ENCODE assay signal across 22 cellular contexts in the genomic region with DNA sequence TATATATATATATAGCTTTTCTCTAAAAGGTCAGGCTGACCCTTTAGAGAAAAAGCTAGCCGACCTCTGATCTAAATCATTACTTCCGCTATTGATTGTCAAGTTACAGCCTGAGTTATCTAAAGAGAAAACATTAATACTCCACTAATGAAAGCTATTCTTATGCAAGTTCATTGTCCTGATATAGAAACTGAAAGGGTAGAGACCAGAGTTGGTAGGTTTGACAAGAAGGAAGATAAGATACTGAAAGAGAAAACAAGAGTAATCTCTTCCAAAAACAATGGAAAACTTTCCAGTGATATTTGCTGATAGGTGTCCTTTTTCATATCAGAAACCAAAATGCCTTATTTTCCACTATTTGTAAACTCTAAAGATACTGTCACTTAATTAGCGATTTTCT.
DNase-seq lines count a peak whose midpoint lies in the region; ATAC-seq, FAIRE-seq and TF ChIP-seq lines count a peak whose summit lies in the region.
"Had no signal": no experiment of that assay in that cellular context is flagged by ENCODE, and none has a peak within 500 bp of the region (broad histone marks: within the 10 kb centered on the region; RNA-seq: fewer than 3 reads in every experiment).

No MANE protein-coding gene starts in this region.

- BruUV-seq in HepG2 (replicated peaks; lab: Mats Ljungman, UMichigan), result no TSS peak

- no peak for TF ChIP-seq POLR2A in HepG2 (IDR thresholded peaks at IDR 0.05; ENCODE audit: insufficient read depth in 1 of 2, low read depth in 2 of 2, low read length in 2 of 2)

- TF ChIP-seq CTCF in liver (IDR thresholded peaks at IDR 0.05; ENCODE audit: low read depth, low read length, missing input control) (no peak), HepG2 (CRISPR knock-in tag; IDR thresholded peaks at IDR 0.05) (no peak)

- POLR2A ChIA-PET in HepG2 (lab: Yijun Ruan, JAX) (no interaction called here), HEK293T (lab: Yijun Ruan, JAX) (no interaction called here)

- no peak overlapping the region for H2AFZ ChIP-seq in HepG2 (ENCODE audit: low read length)

- no peaks in the 10 kb centered on the region for H3K79me2 ChIP-seq in HepG2 (ENCODE audit: insufficient read depth, low read length)

- H4K20me1 ChIP-seq in HepG2 (ENCODE audit: insufficient read depth, low read length), result no peaks in the 10 kb centered on the region

- in situ Hi-C loops in HepG2 (cut with HindIII; ENCODE audit: extremely low pct_ligation_motif_present, low pct_unique_long_range_greater_than_20kb), result no loop called here

- ATAC-seq in HepG2 (no peak), HG02973 (IDR thresholded peaks at IDR 0.05; ENCODE audit: unreplicated experiment) (peak; percentile 83)
- no peak for ATAC-seq in activated naive CD4-positive, alpha-beta T cell treated with anti-CD3 and anti-CD28 coated beads, Interleukin-2, amount 50 U/mL, for 72 hours
- ATAC-seq: activated T-cell treated with anti-CD3 and anti-CD28 coated beads, Interleukin-2, amount 50 U/mL, for 72 hours; left cardiac atrium; stimulated activated naive B cell treated with anti-CD40 and anti-IgM and Interleukin-4, amounts not matched to agents 10 μg/mL and 1 μg/mL and 100 μg/mL, for 72 hours had no signal

- H3K9ac ChIP-seq in liver (ENCODE audit: low read depth in 1 of 2, low read length in 2 of 2) (no peak overlapping the region), HepG2 (ENCODE audit: insufficient read depth, low read depth, low read length) (no peak overlapping the region)

- no peak for TF ChIP-seq RAD21 in liver (IDR thresholded peaks at IDR 0.05)
- TF ChIP-seq RAD21 in HepG2 (CRISPR knock-in tag; IDR thresholded peaks at IDR 0.05), result no peak

- H3K27me3 Mint-ChIP-seq in T-helper 2 cell treated with Interferon-gamma antibody and Interleukin-4, amounts not matched to agents 5 μg/mL and 100 μg/mL, for 36 hours (ENCODE audit: low read depth), result no peaks in the 10 kb centered on the region
- H3K27me3 Mint-ChIP-seq: stimulated activated naive B cell treated with anti-CD40 and anti-IgM and Interleukin-4, amounts not matched to agents 10 μg/mL and 1 μg/mL and 100 μg/mL, for 72 hours had no signal

- H3K4me3 ChIP-seq in liver (ENCODE audit: low read depth in 1 of 3, low read length in 3 of 3) (no peak overlapping the region), HepG2 (replicated peaks in 1 of 3; ENCODE audit: insufficient read depth in 1 of 3, low read depth in 2 of 3, low read length in 3 of 3) (no peak overlapping the region)
- H3K4me3 ChIP-seq: SJCRH30, upper lobe of left lung had no signal

- no peak for DNase-seq in HepG2 (ENCODE audit: low spot score)
- DNase-seq in T-helper 2 cell treated with Interferon-gamma antibody and Interleukin-4, amounts not matched to agents 5 μg/mL and 100 μg/mL, for 36 hours (ENCODE audit: low spot score), result no peak
- DNase-seq in RCC 7860 (ENCODE audit: low spot score), result no peak
- DNase-seq in iPS-NIHi11 (ENCODE audit: low spot score), result no peak
- no peak for DNase-seq in HEK293T (ENCODE audit: extremely low spot score)
- DNase-seq in activated naive CD4-positive, alpha-beta T cell treated with anti-CD3 and anti-CD28 coated beads, Interleukin-2, amount 50 U/mL, for 72 hours (ENCODE audit: low spot score in 2 of 2), result no peak
- DNase-seq: activated CD4-positive, alpha-beta T cell treated with anti-CD3 and anti-CD28 coated beads for 48 hours; activated T-cell treated with anti-CD3 and anti-CD28 coated beads, Interleukin-2, amount 50 U/mL, for 72 hours; amniotic stem cell; Caco-2; HFFc6; left cardiac atrium; NCI-H187; NCI-H446 treated with DMSO at 0.1 percent for 48 hours; posterior cingulate gyrus; SJCRH30; stimulated activated naive B cell treated with anti-CD40 and anti-IgM and Interleukin-4, amounts not matched to agents 10 μg/mL and 1 μg/mL and 100 μg/mL, for 72 hours; T-helper 9 cell; upper lobe of left lung had no signal

- H3K4me1 ChIP-seq in liver (ENCODE audit: control insufficient read depth in 4 of 4, insufficient read depth in 4 of 4, low read length in 3 of 4), result peaks cover 0 to 27% (median 20%) of the 10 kb centered on the region in 4 donors
- no peaks in the 10 kb centered on the region for H3K4me1 ChIP-seq in HepG2 (ENCODE audit: insufficient read depth, low read length)
- H3K4me1 ChIP-seq: SJCRH30 had no signal

- H3K27ac Mint-ChIP-seq in T-helper 2 cell treated with Interferon-gamma antibody and Interleukin-4, amounts not matched to agents 5 μg/mL and 100 μg/mL, for 36 hours, result peak overlapping the region; percentile 69
- H3K27ac Mint-ChIP-seq in activated naive CD4-positive, alpha-beta T cell treated with anti-CD3 and anti-CD28 coated beads, Interleukin-2, amount 50 U/mL, for 72 hours, result no peak overlapping the region
- H3K27ac Mint-ChIP-seq: activated T-cell treated with anti-CD3 and anti-CD28 coated beads, Interleukin-2, amount 50 U/mL, for 72 hours; HFFc6; stimulated activated naive B cell treated with anti-CD40 and anti-IgM and Interleukin-4, amounts not matched to agents 10 μg/mL and 1 μg/mL and 100 μg/mL, for 72 hours had no signal

- H3K4me3 Mint-ChIP-seq in T-helper 2 cell treated with Interferon-gamma antibody and Interleukin-4, amounts not matched to agents 5 μg/mL and 100 μg/mL, for 36 hours, result peak overlapping the region; percentile 39
- H3K4me3 Mint-ChIP-seq: activated T-cell treated with anti-CD3 and anti-CD28 coated beads, Interleukin-2, amount 50 U/mL, for 72 hours; HFFc6; stimulated activated naive B cell treated with anti-CD40 and anti-IgM and Interleukin-4, amounts not matched to agents 10 μg/mL and 1 μg/mL and 100 μg/mL, for 72 hours had no signal

- FAIRE-seq in HepG2 (lab: Jason Lieb, UNC) (no peak), RCC 7860 (lab: Jason Lieb, UNC) (no peak)
- FAIRE-seq: G401.6 had no signal

- peaks cover 16% of the 10 kb centered on the region for H3K4me1 Mint-ChIP-seq in T-helper 2 cell treated with Interferon-gamma antibody and Interleukin-4, amounts not matched to agents 5 μg/mL and 100 μg/mL, for 36 hours (ENCODE audit: low read depth)

- no peak overlapping the region for H3K4me2 ChIP-seq in HepG2 (ENCODE audit: low read depth, low read length)

- H3K9me3 ChIP-seq in liver (ENCODE audit: control insufficient read depth in 4 of 4, low read length in 3 of 4) (no peaks in the 10 kb centered on the region), HepG2 (ENCODE audit: low read length) (no peaks in the 10 kb centered on the region)
- H3K9me3 ChIP-seq: Caco-2, SJCRH30, upper lobe of left lung had no signal

- H3K36me3 ChIP-seq in liver (ENCODE audit: control insufficient read depth in 4 of 4, insufficient read depth in 3 of 4, low read depth in 1 of 4, low read length in 3 of 4), result no peaks in the 10 kb centered on the region
- no peaks in the 10 kb centered on the region for H3K36me3 ChIP-seq in HepG2 (replicated peaks in 1 of 2; ENCODE audit: control insufficient read depth in 1 of 2, insufficient read depth in 2 of 2, low read length in 2 of 2)
- H3K36me3 ChIP-seq: SJCRH30, upper lobe of left lung had no signal

- H3K27ac ChIP-seq in liver (ENCODE audit: low read depth in 1 of 2, low read length in 2 of 2) (no peak overlapping the region), HepG2 (ENCODE audit: extremely low read length, insufficient read depth, low read length) (no peak overlapping the region)
- H3K27ac ChIP-seq: SJCRH30 had no signal

- no peak for TF ChIP-seq EP300 in HepG2 (IDR thresholded peaks at IDR 0.05; ENCODE audit: low read depth in 2 of 2, low read length in 2 of 2)
- no peak for TF ChIP-seq EP300 in HepG2 (CRISPR knock-in tag; IDR thresholded peaks at IDR 0.05; ENCODE audit: borderline replicate concordance)

- peaks cover 18% of the 10 kb centered on the region for H3K9me3 Mint-ChIP-seq in T-helper 2 cell treated with Interferon-gamma antibody and Interleukin-4, amounts not matched to agents 5 μg/mL and 100 μg/mL, for 36 hours
- peaks cover 5 to 8% of the 10 kb centered on the region in 2 donors for H3K9me3 Mint-ChIP-seq in activated naive CD4-positive, alpha-beta T cell treated with anti-CD3 and anti-CD28 coated beads, Interleukin-2, amount 50 U/mL, for 72 hours
- H3K9me3 Mint-ChIP-seq: HFFc6 had no signal

- H3K27me3 ChIP-seq in liver (ENCODE audit: control insufficient read depth in 4 of 4, insufficient read depth in 4 of 4, low read length in 3 of 4) (no peaks in the 10 kb centered on the region), HepG2 (ENCODE audit: control insufficient read depth in 1 of 2, insufficient read depth in 2 of 2, low read length in 2 of 2) (peaks cover 3 to 4% of the 10 kb centered on the region in 2 experiments; a peak in 2 of 5 replicates)
- H3K27me3 ChIP-seq: upper lobe of left lung had no signal

- CTCF ChIA-PET in HepG2 (lab: Yijun Ruan, JAX; ENCODE audit: low intra/inter-chr PET ratio, low total read pairs) (no interaction called here), HEK293T (lab: Yijun Ruan, JAX) (interaction anchor here (0.6 kb wide), 1 partner anchor 35 kb away, joined by 4 read pairs; no protein-coding TSS in a partner anchor)

- 35% methylated on average over 3 of the region's 3 CpGs for WGBS in liver
- 3% methylated on average over 3 of the region's 3 CpGs for WGBS in HepG2 (ENCODE audit: low lambda C conversion rate)

- H3K36me3 Mint-ChIP-seq in T-helper 2 cell treated with Interferon-gamma antibody and Interleukin-4, amounts not matched to agents 5 μg/mL and 100 μg/mL, for 36 hours (ENCODE audit: low read depth), result peaks cover 3% of the 10 kb centered on the region
- peaks cover 5 to 8% of the 10 kb centered on the region in 2 donors for H3K36me3 Mint-ChIP-seq in activated naive CD4-positive, alpha-beta T cell treated with anti-CD3 and anti-CD28 coated beads, Interleukin-2, amount 50 U/mL, for 72 hours

- intact Hi-C loops in HepG2 (cut with micrococcal nuclease; ENCODE audit: unreplicated experiment), result no loop called here

TF ChIP-seq in liver, 16 proteins besides CTCF, POLR2A, EP300 and RAD21 (continues in another document):
- TF ChIP-seq GABPA (IDR thresholded peaks at IDR 0.05 in 1 of 2, conservative IDR thresholded peaks at IDR 0.05 in 1 of 2) (no peak), FOXA1 (IDR thresholded peaks at IDR 0.05) (no peak), FOXA2 (IDR thresholded peaks at IDR 0.05) (no peak), NR2F2 (IDR thresholded peaks at IDR 0.05) (peak; percentile 68)

TF ChIP-seq in HepG2, 621 proteins besides CTCF, POLR2A, EP300 and RAD21 (continues in another document):
- TF ChIP-seq ZNF432 (CRISPR knock-in tag; IDR thresholded peaks at IDR 0.05; ENCODE audit: borderline replicate concordance) (no peak), U2AF2 (IDR thresholded peaks at IDR 0.05; ENCODE audit: low read depth, low read length) (no peak), TAF15 (IDR thresholded peaks at IDR 0.05; ENCODE audit: low read depth, low read length, poor library complexity, severe bottlenecking) (no peak)

TF ChIP-seq in HEK293T, 16 proteins besides CTCF, POLR2A, EP300 and RAD21 (continues in another document):
- TF ChIP-seq NFRKB (IDR thresholded peaks at IDR 0.05), result no peak
- TF ChIP-seq BHLHE40 (IDR thresholded peaks at IDR 0.05; ENCODE audit: borderline replicate concordance), result no peak
- no peak for TF ChIP-seq L3MBTL2 (conservative IDR thresholded peaks at IDR 0.05)
- TF ChIP-seq ARNT (IDR thresholded peaks at IDR 0.05), result no peak
- TF ChIP-seq FOXA1 (IDR thresholded peaks at IDR 0.05), result no peak
- no peak for TF ChIP-seq SP1 (IDR thresholded peaks at IDR 0.05)
